9 cellular contexts compared by ENCODE assay signal in the genomic region with DNA sequence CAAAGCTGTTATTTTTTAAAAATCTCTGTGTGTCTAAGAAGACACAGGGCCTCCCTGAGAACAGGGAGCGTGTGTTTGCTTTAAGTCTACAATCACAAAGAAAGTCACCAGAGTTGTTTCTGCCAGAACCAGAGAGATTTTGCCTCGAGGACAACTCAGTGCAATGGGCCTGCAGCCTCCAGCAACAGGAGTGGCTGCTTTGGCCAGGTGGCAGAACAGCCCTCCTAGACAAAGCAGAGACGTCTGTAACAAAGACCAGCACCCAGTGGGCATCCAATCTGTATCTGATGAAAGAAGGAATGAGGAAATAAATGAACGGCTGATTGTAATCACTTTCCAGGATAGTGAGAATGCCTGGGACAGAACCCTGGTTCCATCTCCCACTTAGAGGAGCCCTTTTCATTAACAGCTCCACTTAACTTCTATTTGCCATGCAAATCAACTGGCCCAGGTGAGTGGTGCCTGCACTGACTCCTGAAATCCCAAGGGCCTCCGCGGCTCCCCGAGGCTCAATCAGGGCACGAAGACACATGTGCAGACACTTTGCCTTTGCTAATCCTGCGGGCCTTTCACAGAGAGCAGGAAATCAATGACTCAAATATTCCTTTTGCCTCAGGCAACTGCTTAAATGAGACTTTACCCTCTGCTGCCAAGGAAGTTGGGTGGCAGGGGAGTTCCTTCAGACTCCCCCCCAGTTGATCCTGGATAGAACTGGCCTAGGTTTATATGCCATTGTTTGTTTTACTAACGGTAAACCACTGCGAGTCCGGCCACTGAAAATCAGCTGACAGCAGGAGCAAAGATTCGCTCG.
DNase-seq lines count a peak whose midpoint lies in the region; ATAC-seq and TF ChIP-seq lines count a peak whose summit lies in the region.
"Had no signal": no experiment of that assay in that cellular context is flagged by ENCODE, and none has a peak within 500 bp of the region (broad histone marks: within the 10 kb centered on the region; RNA-seq: fewer than 3 reads in every experiment).

No MANE protein-coding gene starts in this region.

- no peak for ATAC-seq in GM18907 (IDR thresholded peaks at IDR 0.05; ENCODE audit: unreplicated experiment)
- no peak for ATAC-seq in HG03342 (IDR thresholded peaks at IDR 0.05; ENCODE audit: unreplicated experiment)

- peaks cover 4 to 11% (median 9%) of the 10 kb centered on the region in 10 experiments; a peak in 16 of 20 replicates for H3K4me1 ChIP-seq in BLaER1 treated with 17β-estradiol and CSF1 and Interleukin-3, amounts not matched to agents 10 nM and 100 nM
- H3K4me1 ChIP-seq in HUES48 (ENCODE audit: control insufficient read depth, insufficient read depth, low read length): peaks cover 27% of the 10 kb centered on the region
- peaks cover 0 to 3% (median 0%) of the 10 kb centered on the region in 6 donors for H3K4me1 ChIP-seq in spleen

- H3K36me3 ChIP-seq in BLaER1 treated with 17β-estradiol and CSF1 and Interleukin-3, amounts not matched to agents 10 nM and 100 nM: peaks cover 0 to 16% (median 9%) of the 10 kb centered on the region in 11 experiments; a peak in 10 of 22 replicates
- H3K36me3 ChIP-seq in HUES48 (ENCODE audit: control insufficient read depth, insufficient read depth, low read length): no peaks in the 10 kb centered on the region
- no peaks in the 10 kb centered on the region for H3K36me3 ChIP-seq in spleen

- 83 to 92% (median 90%) methylated on average over 14 of the region's 14 CpGs for WGBS in spleen, 5 donors

- in situ Hi-C loops in astrocyte of the spinal cord (cut with HindIII; ENCODE audit: low sequenced_read_pairs): no loop called here

- DNase-seq in astrocyte of the spinal cord (ENCODE audit: low read depth, low spot score) (peak; percentile 42), kidney tubule cell (ENCODE audit: low spot score) (peak; percentile 69), spleen (no peak)
- no peak for DNase-seq in activated CD4-positive, CD25-positive, alpha-beta regulatory T cell (lab: John Stamatoyannopoulos, UW)
- DNase-seq: posterior cingulate gyrus had no signal

- no peak overlapping the region for H3K4me3 ChIP-seq in BLaER1 treated with 17β-estradiol and CSF1 and Interleukin-3, amounts not matched to agents 10 nM and 100 nM
- H3K4me3 ChIP-seq in HUES48 (ENCODE audit: low read depth, low read length) (no peak overlapping the region), astrocyte of the spinal cord (ENCODE audit: low read depth, low read length) (no peak overlapping the region), spleen (no peak overlapping the region)

- H4K20me1 ChIP-seq in BLaER1 treated with 17β-estradiol and CSF1 and Interleukin-3, amounts not matched to agents 10 nM and 100 nM: no peaks in the 10 kb centered on the region

- no peak for TF ChIP-seq POLR2A in spleen (IDR thresholded peaks at IDR 0.05)

- peak overlapping the region in 1 of 11 experiments; percentile 16; a peak in 1 of 22 replicates for H3K27ac ChIP-seq in BLaER1 treated with 17β-estradiol and CSF1 and Interleukin-3, amounts not matched to agents 10 nM and 100 nM
- H3K27ac ChIP-seq in HUES48 (ENCODE audit: low read depth, low read length) (peak overlapping the region; percentile 98), spleen (no peak overlapping the region)

- 0 out of 22 replicates have a peak overlapping the region, but pooled peaks of 1 of the 11 experiments have one; percentile 9 for H3K9ac ChIP-seq in BLaER1 treated with 17β-estradiol and CSF1 and Interleukin-3, amounts not matched to agents 10 nM and 100 nM
- 0 out of 2 replicates have a peak overlapping the region, but pooled peaks have one; percentile 21 for H3K9ac ChIP-seq in HUES48 (ENCODE audit: low read depth, low read length)

- peak overlapping the region in 10 of 11 experiments; percentile 3 to 44 (median 30); a peak in 12 of 22 replicates for H3K4me2 ChIP-seq in BLaER1 treated with 17β-estradiol and CSF1 and Interleukin-3, amounts not matched to agents 10 nM and 100 nM

- H3K27me3 ChIP-seq in BLaER1 treated with 17β-estradiol and CSF1 and Interleukin-3, amounts not matched to agents 10 nM and 100 nM: no peaks in the 10 kb centered on the region
- no peaks in the 10 kb centered on the region for H3K27me3 ChIP-seq in HUES48 (ENCODE audit: control insufficient read depth, insufficient read depth, low read length)
- H3K27me3 ChIP-seq in spleen (replicated peaks in 1 of 7): no peaks in the 10 kb centered on the region

- no peak for TF ChIP-seq CTCF in astrocyte of the spinal cord (IDR thresholded peaks at IDR 0.05; ENCODE audit: low read depth, low read length)
- no peak for TF ChIP-seq CTCF in spleen (IDR thresholded peaks at IDR 0.05 in 8 of 11, conservative IDR thresholded peaks at IDR 0.05 in 3 of 11)

- intact Hi-C loops in spleen (cut with DNase I; ENCODE audit: low total_unique reads): no loop called here

- peaks cover 16 to 24% (median 20%) of the 10 kb centered on the region in 11 experiments for H3K9me3 ChIP-seq in BLaER1 treated with 17β-estradiol and CSF1 and Interleukin-3, amounts not matched to agents 10 nM and 100 nM (replicated peaks in 1 of 11)
- H3K9me3 ChIP-seq in HUES48 (ENCODE audit: control insufficient read depth, insufficient read depth, low read length): no peaks in the 10 kb centered on the region
- peaks cover 0 to 15% (median 5%) of the 10 kb centered on the region in 8 donors for H3K9me3 ChIP-seq in spleen

Comparison
In these comparisons a context has a peak if more than half of its experiments do, and no peak if none do; other contexts are left out.
1. DNase-seq: peak in astrocyte of the spinal cord (single experiment) and kidney tubule cell (single experiment); none in spleen (single experiment) and activated CD4-positive, CD25-positive, alpha-beta regulatory T cell (0 of 4).